Comparison of ENCODE assay signal across 8 cellular contexts in the genomic region with DNA sequence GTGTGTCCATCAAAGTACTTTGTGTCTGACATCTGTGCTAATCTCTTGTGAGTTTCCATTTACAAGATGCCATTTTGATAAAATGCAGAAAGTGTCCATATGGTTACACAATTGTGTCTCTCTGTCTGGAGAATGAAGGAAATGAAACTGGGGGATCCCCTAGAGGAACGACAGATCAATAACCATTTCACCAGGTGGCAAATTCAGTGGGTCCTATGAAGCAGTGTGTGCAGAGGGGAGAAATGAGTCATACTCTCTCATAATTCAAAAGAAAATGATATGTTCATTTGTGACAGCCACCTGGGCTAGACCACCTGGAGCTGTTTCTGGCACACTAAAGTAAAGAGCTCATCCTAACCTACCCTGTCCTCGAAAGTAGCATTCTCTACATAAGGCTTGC. TPM values are rescaled to one million over a fixed set of nuclear protein-coding genes. Genes with fewer than 3 reads are reported as not detected.
A peak's percentile ranks its signal among the peaks of the same experiment; 100 is the strongest.
DNase-seq lines count a peak whose midpoint lies in the region; ATAC-seq and TF ChIP-seq lines count a peak whose summit lies in the region.

No MANE protein-coding gene starts in this region.

- H3K36me3 Mint-ChIP-seq in stimulated activated naive CD8-positive, alpha-beta T cell treated with anti-CD3 and anti-CD28 coated beads, Interleukin-15, Interleukin-2, amounts not matched to agents 100 ng/mL and 50 ng/mL, for 24 hours (ENCODE audit: low read depth), result no peaks in the 10 kb centered on the region

- TF ChIP-seq CTCF in lower leg skin (IDR thresholded peaks at IDR 0.05), result no peak

- peak; percentile 86 for ATAC-seq in HG03097 (IDR thresholded peaks at IDR 0.05; ENCODE audit: low FRiP score, unreplicated experiment)

- no peak for TF ChIP-seq POLR2A in lower leg skin (IDR thresholded peaks at IDR 0.05)

- H3K27ac Mint-ChIP-seq in stimulated activated naive CD8-positive, alpha-beta T cell treated with anti-CD3 and anti-CD28 coated beads, Interleukin-15, Interleukin-2, amounts not matched to agents 100 ng/mL and 50 ng/mL, for 24 hours, result peak overlapping the region; percentile 86

- H3K4me1 Mint-ChIP-seq in stimulated activated naive CD8-positive, alpha-beta T cell treated with anti-CD3 and anti-CD28 coated beads, Interleukin-15, Interleukin-2, amounts not matched to agents 100 ng/mL and 50 ng/mL, for 24 hours (ENCODE audit: low read depth), result peaks cover 63% of the 10 kb centered on the region

- H3K4me3 Mint-ChIP-seq in stimulated activated naive CD8-positive, alpha-beta T cell treated with anti-CD3 and anti-CD28 coated beads, Interleukin-15, Interleukin-2, amounts not matched to agents 100 ng/mL and 50 ng/mL, for 24 hours, result peak overlapping the region; percentile 60

- peak; percentile 17 for DNase-seq in stimulated activated CD4-positive, alpha-beta T cell treated with anti-CD3 and anti-CD28 coated beads, Interleukin-12 subunit alpha, Interleukin-12 subunit beta, amount 100 ng/mL, for 4 hours
- no peak for DNase-seq in stimulated activated CD4-positive, alpha-beta T cell treated with anti-CD3 and anti-CD28 coated beads, Interleukin-2, amount 100 ng/mL, for 48 hours
- peak; percentile 65 for DNase-seq in SIG-M5 (lab: John Stamatoyannopoulos, UW)
- DNase-seq in lower leg skin (ENCODE audit: low spot score in 2 of 2), result no peak
- DNase-seq in NCI-H2029 (lab: John Stamatoyannopoulos, UW), result no peak
- DNase-seq in kidney tubule cell (ENCODE audit: low spot score), result no peak

- 76 to 84% methylated on average over 2 of the region's 2 CpGs for WGBS in lower leg skin, 2 donors

- no peaks in the 10 kb centered on the region for H3K27me3 Mint-ChIP-seq in stimulated activated naive CD8-positive, alpha-beta T cell treated with anti-CD3 and anti-CD28 coated beads, Interleukin-15, Interleukin-2, amounts not matched to agents 100 ng/mL and 50 ng/mL, for 24 hours

- H3K4me3 ChIP-seq in lower leg skin (ENCODE audit: low read depth, poor library complexity, severe bottlenecking), result no peak overlapping the region

- no peaks in the 10 kb centered on the region for H3K9me3 Mint-ChIP-seq in stimulated activated naive CD8-positive, alpha-beta T cell treated with anti-CD3 and anti-CD28 coated beads, Interleukin-15, Interleukin-2, amounts not matched to agents 100 ng/mL and 50 ng/mL, for 24 hours

- intact Hi-C loops in lower leg skin (cut with DNase I; ENCODE audit: low total_unique reads), result no loop called here

RNA-seq across cellular contexts. Expression of a gene that starts 10.1 kb away (rescaled TPM):
- total RNA-seq in lower leg skin, result 10 to 100 TPM; 42.7 to 58.2 (median 49.5) TPM

Comparison
In these comparisons a context has a peak if more than half of its experiments do, and no peak if none do; other contexts are left out.
1. DNase-seq: peak in stimulated activated CD4-positive, alpha-beta T cell treated with anti-CD3 and anti-CD28 coated beads, Interleukin-12 subunit alpha, Interleukin-12 subunit beta, amount 100 ng/mL, for 4 hours (single experiment) and SIG-M5 (single experiment); none in stimulated activated CD4-positive, alpha-beta T cell treated with anti-CD3 and anti-CD28 coated beads, Interleukin-2, amount 100 ng/mL, for 48 hours (0 of 2), lower leg skin (0 of 2), NCI-H2029 (single experiment) and kidney tubule cell (single experiment).